8 cellular contexts compared by ENCODE assay signal in genomic region chr2:128304715-128305554, GRCh38. TPM values are rescaled to one million over a fixed set of nuclear protein-coding genes. Genes with fewer than 3 reads are reported as not detected.
DNase-seq lines count a peak whose midpoint lies in the region; ATAC-seq, FAIRE-seq and TF ChIP-seq lines count a peak whose summit lies in the region.

No MANE protein-coding gene starts in this region.

- intact Hi-C loops in dorsolateral prefrontal cortex (cut with DNase I): no loop called here
- intact Hi-C loops in activated CD8-positive, alpha-beta T cell treated with anti-CD3 and anti-CD28 coated beads for 36 hours (cut with micrococcal nuclease): no loop called here

- 65 to 66% methylated on average over 6 to 10 of the region's 11 CpGs for WGBS in mesodermal cell (ENCODE audit: insufficient coverage in 2 of 2), 2 experiments

- H3K4me3 Mint-ChIP-seq in activated CD8-positive, alpha-beta T cell treated with anti-CD3 and anti-CD28 coated beads for 36 hours: no peak overlapping the region

- peak overlapping the region in 55 of 59 donors; percentile 11 to 85 (median 63) for H3K27ac ChIP-seq in dorsolateral prefrontal cortex
- H3K27ac ChIP-seq in mesodermal cell (ENCODE audit: low read depth, low read length, severe bottlenecking): peak overlapping the region; percentile 64

- POLR2A ChIA-PET in activated CD8-positive, alpha-beta T cell treated with anti-CD3 and anti-CD28 coated beads for 36 hours (lab: Charles Lee): no interaction called here

- no peak for TF ChIP-seq POLR2A in GM12892 (IDR thresholded peaks at IDR 0.05; ENCODE audit: low read depth, low read length)

- CTCF ChIA-PET in activated CD8-positive, alpha-beta T cell treated with anti-CD3 and anti-CD28 coated beads for 36 hours (lab: Charles Lee): interaction anchor here (1.0 kb wide), 1 partner anchor 16 kb away, joined by 3 read pairs; no protein-coding TSS in a partner anchor

- H3K36me3 Mint-ChIP-seq in activated CD8-positive, alpha-beta T cell treated with anti-CD3 and anti-CD28 coated beads for 36 hours (ENCODE audit: low read depth): peaks cover 1% of the 10 kb centered on the region

- no peak for ATAC-seq in activated CD8-positive, alpha-beta T cell treated with anti-CD3 and anti-CD28 coated beads for 36 hours
- no peak for ATAC-seq in HG03457 (IDR thresholded peaks at IDR 0.05; ENCODE audit: unreplicated experiment)

- TF ChIP-seq CTCF in dorsolateral prefrontal cortex (IDR thresholded peaks at IDR 0.05 in 54 of 56, conservative IDR thresholded peaks at IDR 0.05 in 2 of 56; ENCODE audit: low read depth in 1 of 56, partially characterized antibody in 56 of 56): no peak
- TF ChIP-seq CTCF in activated CD8-positive, alpha-beta T cell treated with anti-CD3 and anti-CD28 coated beads for 36 hours (IDR thresholded peaks at IDR 0.05): no peak

- peaks cover 36% of the 10 kb centered on the region for H3K4me1 ChIP-seq in mesodermal cell (ENCODE audit: control insufficient read depth, insufficient read depth, low read length, poor library complexity, severe bottlenecking)

- H3K36me3 ChIP-seq in H7 (replicated peaks; ENCODE audit: control insufficient read depth, insufficient read depth, low read length) (no peaks in the 10 kb centered on the region; the same call in 1 of the 2 replicates), mesodermal cell (ENCODE audit: control insufficient read depth, insufficient read depth, low read length) (no peaks in the 10 kb centered on the region)

- no peaks in the 10 kb centered on the region for H3K4me1 Mint-ChIP-seq in activated CD8-positive, alpha-beta T cell treated with anti-CD3 and anti-CD28 coated beads for 36 hours (ENCODE audit: low read depth)

- FAIRE-seq in GM12892 (lab: Jason Lieb, UNC): no peak

- H3K27me3 ChIP-seq in H7 (ENCODE audit: control insufficient read depth, insufficient read depth, low read length) (no peaks in the 10 kb centered on the region), dorsolateral prefrontal cortex (no peaks in the 10 kb centered on the region)

- no peaks in the 10 kb centered on the region for H3K9me3 ChIP-seq in mesodermal cell (ENCODE audit: control insufficient read depth, low read length)

- H3K27ac Mint-ChIP-seq in activated CD8-positive, alpha-beta T cell treated with anti-CD3 and anti-CD28 coated beads for 36 hours: no peak overlapping the region

- peak; percentile 86 for DNase-seq in H7
- peak; percentile 95 for DNase-seq in NCI-H510A treated with DMSO at 0.1 percent for 48 hours (lab: John Stamatoyannopoulos, UW)
- DNase-seq in dorsolateral prefrontal cortex: no peak
- DNase-seq in GM12892 (ENCODE audit: insufficient read length): no peak
- no peak for DNase-seq in activated CD8-positive, alpha-beta T cell treated with anti-CD3 and anti-CD28 coated beads for 36 hours
- DNase-seq in NK-92 treated with Interleukin-12 subunit alpha and Interleukin-12 subunit beta, amount 100 ng/mL, for 24 hours (lab: John Stamatoyannopoulos, UW): no peak

- no peaks in the 10 kb centered on the region for H3K27me3 Mint-ChIP-seq in activated CD8-positive, alpha-beta T cell treated with anti-CD3 and anti-CD28 coated beads for 36 hours

- H3K9me3 Mint-ChIP-seq in activated CD8-positive, alpha-beta T cell treated with anti-CD3 and anti-CD28 coated beads for 36 hours: no peaks in the 10 kb centered on the region

- H3K4me3 ChIP-seq in H7 (ENCODE audit: insufficient read depth, low read depth, low read length) (no peak overlapping the region), dorsolateral prefrontal cortex (peak overlapping the region in 11 of 59 donors; percentile 8 to 39 (median 19)), mesodermal cell (ENCODE audit: extremely low read depth, insufficient read depth, low read length, poor library complexity, severe bottlenecking) (no peak overlapping the region)

RNA-seq across cellular contexts. Expression of gene HS6ST1, which starts 13.7 kb away (rescaled TPM):
- 76.3 and 102 TPM in 2 replicates for total RNA-seq in H7 (2014; rRNA removed; shearing (Covaris generic))
- total RNA-seq in dorsolateral prefrontal cortex: 100 to 1,000 TPM in 78 of 120 experiments, 10 to 100 TPM in 42; 63.1 to 197 (median 109) TPM
- polyA plus RNA-seq in mesodermal cell (2013, experiment 1 of 2): 22.0 TPM
- 18.4 TPM for polyA plus RNA-seq in mesodermal cell (2013, experiment 2 of 2)
- 3.3 TPM for polyA plus RNA-seq in GM12892 (2012; ENCODE audit: missing spikeins)
- 10 to 100 TPM; 12.5 to 13.0 TPM for total RNA-seq in activated CD8-positive, alpha-beta T cell treated with anti-CD3 and anti-CD28 coated beads for 36 hours

Comparison
In these comparisons a context has a peak if more than half of its experiments do, and no peak if none do; other contexts are left out.
1. DNase-seq: peak in H7 (single experiment) and NCI-H510A treated with DMSO at 0.1 percent for 48 hours (single experiment); none in dorsolateral prefrontal cortex (0 of 10), GM12892 (single experiment), activated CD8-positive, alpha-beta T cell treated with anti-CD3 and anti-CD28 coated beads for 36 hours (single experiment) and NK-92 treated with Interleukin-12 subunit alpha and Interleukin-12 subunit beta, amount 100 ng/mL, for 24 hours (single experiment).